ENCODE assay signal across 9 cellular contexts in genomic region chr1:226912587-226913176, GRCh38. TPM values are rescaled to one million over a fixed set of nuclear protein-coding genes. Genes with fewer than 3 reads are reported as not detected.
DNase-seq lines count a peak whose midpoint lies in the region; ATAC-seq, FAIRE-seq and TF ChIP-seq lines count a peak whose summit lies in the region.
"Had no signal": no experiment of that assay in that cellular context is flagged by ENCODE, and none has a peak within 500 bp of the region (broad histone marks: within the 10 kb centered on the region; RNA-seq: fewer than 3 reads in every experiment).

No MANE protein-coding gene starts in this region.

- H3K79me2 ChIP-seq in H1 (ENCODE audit: control insufficient read depth in 1 of 2, insufficient read depth in 2 of 2, low read length in 2 of 2): no peaks in the 10 kb centered on the region

- no peaks in the 10 kb centered on the region for H3K79me1 ChIP-seq in H1 (ENCODE audit: low read depth, low read length)

- H3K36me3 Mint-ChIP-seq in activated CD4-positive, alpha-beta T cell treated with anti-CD3 and anti-CD28 coated beads for 36 hours (ENCODE audit: low read depth): no peaks in the 10 kb centered on the region

- H2BK5ac ChIP-seq in H1 (ENCODE audit: low read depth, low read length): no peak overlapping the region

- no peak overlapping the region for H2BK20ac ChIP-seq in H1 (ENCODE audit: low read length)

- H2BK15ac ChIP-seq in H1 (ENCODE audit: low read length): no peak overlapping the region; the same call in 1 of the 2 replicates

- no peaks in the 10 kb centered on the region for H3K36me3 ChIP-seq in H1 (ENCODE audit: control insufficient read depth in 2 of 4, insufficient read depth in 4 of 4, low read length in 3 of 4)
- no peaks in the 10 kb centered on the region for H3K36me3 ChIP-seq in testis (ENCODE audit: low read depth, missing control alignments)

- H3K4me3 Mint-ChIP-seq in activated CD4-positive, alpha-beta T cell treated with anti-CD3 and anti-CD28 coated beads for 36 hours: no peak overlapping the region
- H3K4me3 Mint-ChIP-seq: central memory CD8-positive, alpha-beta T cell had no signal

- peaks cover 0 to 2% of the 10 kb centered on the region in 2 experiments for H4K20me1 ChIP-seq in H1 (replicated peaks in 1 of 2; ENCODE audit: control insufficient read depth in 1 of 2, insufficient read depth in 2 of 2, low read length in 2 of 2)

- H3K27me3 Mint-ChIP-seq in activated CD4-positive, alpha-beta T cell treated with anti-CD3 and anti-CD28 coated beads for 36 hours: no peaks in the 10 kb centered on the region
- H3K27me3 Mint-ChIP-seq: central memory CD8-positive, alpha-beta T cell had no signal

- H3K9me3 Mint-ChIP-seq in activated CD4-positive, alpha-beta T cell treated with anti-CD3 and anti-CD28 coated beads for 36 hours (ENCODE audit: low read depth): no peaks in the 10 kb centered on the region
- H3K9me3 Mint-ChIP-seq: central memory CD8-positive, alpha-beta T cell had no signal

- no peak for TF ChIP-seq EP300 in H1 (IDR thresholded peaks at IDR 0.05; ENCODE audit: borderline replicate concordance in 1 of 2, low read depth in 2 of 2, low read length in 2 of 2)

- ATAC-seq in HG03521 (IDR thresholded peaks at IDR 0.05; ENCODE audit: unreplicated experiment): peak; percentile 34
- ATAC-seq in activated CD4-positive, alpha-beta T cell treated with anti-CD3 and anti-CD28 coated beads for 36 hours: peak; percentile 81

- H3K27me3 ChIP-seq in H1 (replicated peaks in 1 of 4; ENCODE audit: control insufficient read depth in 3 of 4, extremely low read depth in 1 of 4, insufficient read depth in 3 of 4, low read length in 3 of 4) (no peaks in the 10 kb centered on the region), testis (no peaks in the 10 kb centered on the region)

- H3K23ac ChIP-seq in H1 (ENCODE audit: insufficient read length): no peak overlapping the region

- no peak overlapping the region for H3K14ac ChIP-seq in H1 (ENCODE audit: insufficient read length)

- WGBS in H1 (ENCODE audit: extremely low coverage in 1 of 2, insufficient coverage in 1 of 2, insufficient read length in 1 of 2, insufficient replicate concordance in 2 of 2, low coverage in 1 of 2, low lambda C conversion rate in 2 of 2, missing lambda C conversion rate in 1 of 2), 2 experiments: 54% methylated on average over 13 of the region's 13 CpGs; no CpG with 5 or more reads in 1 of the 2 experiments
- 50 to 62% methylated on average over 11 to 13 of the region's 13 CpGs for WGBS in testis, 2 donors

- H2BK12ac ChIP-seq in H1 (ENCODE audit: low read depth, low read length): no peak overlapping the region

- DNase-seq in stimulated activated naive CD4-positive, alpha-beta T cell (lab: John Stamatoyannopoulos, UW): peak in 5 of 6 experiments; percentile 4 to 37 (median 20)
- no peak for DNase-seq in stimulated activated naive CD4-positive, alpha-beta T cell treated with Interleukin-2 at 50 U/mL for 16 hours (lab: John Stamatoyannopoulos, UW)
- DNase-seq in activated CD4-positive, alpha-beta T cell treated with anti-CD3 and anti-CD28 coated beads for 36 hours: peak; percentile 74
- peak; percentile 57 to 76 for DNase-seq in H1 (ENCODE audit: low read depth in 1 of 2, low spot score in 2 of 2)
- peak; percentile 50 for DNase-seq in midbrain (lab: John Stamatoyannopoulos, UW)
- peak; percentile 71 for DNase-seq in testis
- DNase-seq in DMS114 treated with DMSO at 0.1 percent for 48 hours (lab: John Stamatoyannopoulos, UW; ENCODE audit: unreplicated experiment): no peak

- FAIRE-seq in H1 (lab: Jason Lieb, UNC): peak; percentile 66

- no peak overlapping the region for H4K8ac ChIP-seq in H1 (ENCODE audit: extremely low read depth, insufficient read depth, low read length)

- no peak overlapping the region for H2BK120ac ChIP-seq in H1 (replicated peaks; ENCODE audit: low read depth, low read length)

- no peak overlapping the region; the same call in 1 of the 2 replicates for H3K18ac ChIP-seq in H1 (ENCODE audit: extremely low read depth, low read length)

- H3K23me2 ChIP-seq in H1 (ENCODE audit: low read depth, low read length): no peaks in the 10 kb centered on the region

- no peak overlapping the region for H4K5ac ChIP-seq in H1 (ENCODE audit: insufficient read length, low read depth, low read length)

- H3K27ac Mint-ChIP-seq in activated CD4-positive, alpha-beta T cell treated with anti-CD3 and anti-CD28 coated beads for 36 hours: no peak overlapping the region

- no peak overlapping the region for H2AFZ ChIP-seq in H1 (ENCODE audit: low read length)

- H4K91ac ChIP-seq in H1 (replicated peaks; ENCODE audit: insufficient read length, low read length): no peak overlapping the region

- TF ChIP-seq RAD21 in H1 (IDR thresholded peaks at IDR 0.05 in 1 of 2, conservative IDR thresholded peaks at IDR 0.05 in 1 of 2; ENCODE audit: low read depth in 2 of 2, low read length in 2 of 2): peak; percentile 96 to 97

- H3K27ac ChIP-seq in H1 (ENCODE audit: low read depth, low read length) (no peak overlapping the region), testis (no peak overlapping the region)

- H3K4me3 ChIP-seq in H1 (ENCODE audit: extremely low read depth in 1 of 4, insufficient read depth in 2 of 4, low read depth in 3 of 4, low read length in 4 of 4) (no peak overlapping the region), testis (no peak overlapping the region)

- intact Hi-C loops in activated CD4-positive, alpha-beta T cell treated with anti-CD3 and anti-CD28 coated beads for 36 hours (cut with DNase I, micrococcal nuclease): loop anchor here in 1 of 2 experiments (2.0 to 10.0 kb wide), 3 partner anchors 202 to 524 kb away; no protein-coding TSS in a partner anchor
- intact Hi-C loops in testis (cut with DNase I; ENCODE audit: low total_unique reads): loop anchor here (10.0 kb wide), 1 partner anchor 852 kb away; no protein-coding TSS in a partner anchor

- no peaks in the 10 kb centered on the region for H3K4me1 ChIP-seq in H1 (replicated peaks in 1 of 4; ENCODE audit: control insufficient read depth in 3 of 4, insufficient read depth in 4 of 4, low read length in 3 of 4)
- H3K4me1 ChIP-seq in testis: no peaks in the 10 kb centered on the region

- TF ChIP-seq POLR2A in H1 (IDR thresholded peaks at IDR 0.05; ENCODE audit: control extremely low read depth in 1 of 2, low read depth in 2 of 2, low read length in 2 of 2) (no peak), testis (IDR thresholded peaks at IDR 0.05) (no peak)

- CTCF ChIA-PET in activated CD4-positive, alpha-beta T cell treated with anti-CD3 and anti-CD28 coated beads for 36 hours (lab: Charles Lee): interaction anchor here (0.7 to 1.0 kb wide), 4 partner anchors 18 to 528 kb away, joined by 3 to 5 read pairs (median 4); no protein-coding TSS in a partner anchor
- CTCF ChIA-PET in H1 (lab: Charles Lee; ENCODE audit: partially characterized antibody): interaction anchor here (0.7 to 2.5 kb wide), 27 partner anchors 8 to 537 kb away, joined by 3 to 10 read pairs (median 4); no protein-coding TSS in a partner anchor

- H2AK5ac ChIP-seq in H1 (ENCODE audit: low read depth, low read length): no peak overlapping the region

- H3K56ac ChIP-seq in H1 (replicated peaks; ENCODE audit: insufficient read length, low read depth, low read length): no peak overlapping the region

- H3K9me3 ChIP-seq in H1 (ENCODE audit: insufficient read depth in 2 of 2, low read depth in 1 of 2, low read length in 1 of 2) (no peaks in the 10 kb centered on the region), testis (no peaks in the 10 kb centered on the region)

- H3K9ac ChIP-seq in H1 (replicated peaks in 1 of 4; ENCODE audit: extremely low read depth in 1 of 4, low read depth in 3 of 4, low read length in 3 of 4): no peak overlapping the region

- H3K4me1 Mint-ChIP-seq in activated CD4-positive, alpha-beta T cell treated with anti-CD3 and anti-CD28 coated beads for 36 hours: no peaks in the 10 kb centered on the region
- H3K4me1 Mint-ChIP-seq: central memory CD8-positive, alpha-beta T cell had no signal

- no peak overlapping the region for H3K4ac ChIP-seq in H1 (replicated peaks; ENCODE audit: insufficient read length, low read depth, low read length)

- TF ChIP-seq CTCF in H1 (IDR thresholded peaks at IDR 0.05; ENCODE audit: control extremely low read depth in 1 of 3, insufficient read depth in 1 of 3, low read depth in 1 of 3, low read length in 3 of 3) (peak; percentile 80 to 88 (median 82)), testis (IDR thresholded peaks at IDR 0.05) (peak; percentile 34 to 42 (median 38))

- POLR2A ChIA-PET in activated CD4-positive, alpha-beta T cell treated with anti-CD3 and anti-CD28 coated beads for 36 hours (lab: Charles Lee): no interaction called here
- POLR2A ChIA-PET in H1 (lab: Charles Lee; ENCODE audit: partially characterized antibody): interaction anchor here (1.2 to 1.9 kb wide), 4 partner anchors 28 to 541 kb away, joined by 3 to 4 read pairs (median 3); partner anchors contain the start of gene COQ8A

- no peak overlapping the region for H3K4me2 ChIP-seq in H1 (ENCODE audit: insufficient read depth in 1 of 2, low read depth in 2 of 2, low read length in 2 of 2)

RNA-seq across cellular contexts. Expression of gene COQ8A, which starts 27.4 kb away (rescaled TPM):
- total RNA-seq in activated CD4-positive, alpha-beta T cell treated with anti-CD3 and anti-CD28 coated beads for 36 hours: 10 to 100 TPM; 21.3 to 26.9 TPM
- 38.9 and 39.0 TPM in 2 replicates for total RNA-seq in H1 (2021; fragmentation: NEBNext Ultra II Directional; extraction: Animal tissue kit (Norgen Biotek cat#: 25700))
- polyA plus RNA-seq in H1 (2011; rRNA removed) (28.5 and 40.2 TPM in 2 replicates), testis (ENCODE audit: insufficient read depth, low read depth, low replicate concordance) (34.4 TPM)
- polyA plus RNA-seq in H1 (2011; cell fraction: cytosol; rRNA removed): 38.6 TPM
- polyA plus RNA-seq in H1 (2011; cell fraction: nucleus; rRNA removed): 61.2 TPM
- polyA plus RNA-seq in H1 (2012, experiment 1 of 2): 27.1 to 32.5 TPM (median 31.3 TPM) in 4 replicates
- polyA plus RNA-seq in H1 (2012, experiment 2 of 2): 35.2 TPM
- polyA plus RNA-seq in H1 (2013, experiment 1 of 2): 17.0 TPM
- 17.1 TPM for polyA plus RNA-seq in H1 (2013, experiment 2 of 2)
- 19.0 and 25.9 TPM in 2 replicates for polyA minus RNA-seq in H1 (2011; rRNA and poly(A)+ RNA removed)
- polyA minus RNA-seq in H1 (2011; cell fraction: cytosol; rRNA and poly(A)+ RNA removed): 16.7 TPM
- polyA minus RNA-seq in H1 (2011; cell fraction: nucleus; rRNA and poly(A)+ RNA removed): 16.0 TPM
- total RNA-seq in testis: 10 to 100 TPM; 39.2 to 46.8 TPM

RNA-seq across cellular contexts. Expression of gene PSEN2, which starts 42.3 kb away (rescaled TPM):
- total RNA-seq in activated CD4-positive, alpha-beta T cell treated with anti-CD3 and anti-CD28 coated beads for 36 hours: 1 to 10 TPM; 2.2 to 3.2 TPM
- total RNA-seq in H1 (2021; fragmentation: NEBNext Ultra II Directional; extraction: Animal tissue kit (Norgen Biotek cat#: 25700)): 21.9 and 22.9 TPM in 2 replicates
- polyA plus RNA-seq in H1 (2011; rRNA removed): 29.0 and 29.6 TPM in 2 replicates
- polyA plus RNA-seq in H1 (2011; cell fraction: cytosol; rRNA removed): 21.9 TPM
- polyA plus RNA-seq in H1 (2011; cell fraction: nucleus; rRNA removed): 46.5 TPM
- polyA plus RNA-seq in H1 (2012, experiment 1 of 2): 17.0 to 23.1 TPM (median 20.1 TPM) in 4 replicates
- 15.4 TPM for polyA plus RNA-seq in H1 (2012, experiment 2 of 2)
- polyA plus RNA-seq in H1 (2013, experiment 1 of 2): 22.7 TPM
- 21.2 TPM for polyA plus RNA-seq in H1 (2013, experiment 2 of 2)
- polyA minus RNA-seq in H1 (2011; rRNA and poly(A)+ RNA removed): 37.4 and 41.1 TPM in 2 replicates
- 15.6 TPM for polyA minus RNA-seq in H1 (2011; cell fraction: cytosol; rRNA and poly(A)+ RNA removed)
- 26.2 TPM for polyA minus RNA-seq in H1 (2011; cell fraction: nucleus; rRNA and poly(A)+ RNA removed)
- 100 to 1,000 TPM in 1 of 2 donors, 10 to 100 TPM in 1; 87.8 to 107 TPM for total RNA-seq in testis
- polyA plus RNA-seq in testis (ENCODE audit: insufficient read depth, low read depth, low replicate concordance): 40.7 TPM

Comparison
In these comparisons a context has a peak if more than half of its experiments do, and no peak if none do; other contexts are left out.
1. DNase-seq: peak in stimulated activated naive CD4-positive, alpha-beta T cell (5 of 6), activated CD4-positive, alpha-beta T cell treated with anti-CD3 and anti-CD28 coated beads for 36 hours (single experiment), H1 (2 of 2), midbrain (single experiment) and testis (single experiment); none in stimulated activated naive CD4-positive, alpha-beta T cell treated with Interleukin-2 at 50 U/mL for 16 hours (single experiment) and DMS114 treated with DMSO at 0.1 percent for 48 hours (single experiment).